8 cellular contexts compared by ENCODE assay signal in the genomic region with DNA sequence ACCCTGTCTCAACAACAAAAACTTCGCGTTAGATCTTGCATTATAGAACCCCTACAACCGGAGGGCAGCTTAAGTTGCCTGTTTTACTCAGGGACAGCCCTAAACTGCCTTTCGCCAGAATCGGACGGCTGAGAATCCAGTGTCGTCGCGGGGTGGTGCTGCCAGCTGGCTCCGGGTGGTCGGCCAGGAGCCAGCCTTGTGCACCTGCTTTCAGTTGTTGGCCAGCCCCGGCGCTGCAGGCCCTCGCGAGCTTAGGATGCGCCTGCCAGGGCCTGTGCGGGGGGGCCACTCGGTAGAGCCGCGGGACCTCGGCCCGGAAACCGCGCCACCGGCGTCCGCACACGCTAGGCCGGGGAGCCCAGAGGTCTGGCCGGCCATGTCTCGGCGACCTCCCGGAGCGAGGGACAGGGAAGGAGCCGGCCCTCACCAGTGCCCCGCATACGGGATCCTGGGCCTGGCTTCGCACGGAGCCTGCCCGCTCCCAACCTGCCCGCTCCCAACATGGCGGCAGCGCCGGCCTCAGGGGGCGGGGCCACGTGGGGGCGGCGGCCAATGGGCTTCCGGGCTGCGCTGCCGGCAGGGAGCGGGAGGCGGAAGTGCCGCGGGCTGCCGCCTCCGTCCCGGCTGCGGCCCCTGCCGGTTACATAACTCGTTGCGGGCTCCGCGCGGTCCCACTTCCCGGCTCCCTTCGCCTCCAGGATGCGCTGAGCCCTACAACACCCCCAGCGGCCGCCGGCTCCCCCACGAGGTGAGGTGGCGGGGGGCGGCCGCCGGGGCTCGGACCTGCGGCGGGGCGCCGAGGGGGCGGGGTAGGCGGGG. TPM values are rescaled to one million over a fixed set of nuclear protein-coding genes. Genes with fewer than 3 reads are reported as not detected.
DNase-seq lines count a peak whose midpoint lies in the region; ATAC-seq and TF ChIP-seq lines count a peak whose summit lies in the region.

No MANE protein-coding gene starts in this region.

- H3K27ac Mint-ChIP-seq in T-helper 17 cell = peak overlapping the region; percentile 19

- H3K9me3 ChIP-seq in T-helper 17 cell (ENCODE audit: control insufficient read depth, low read length, poor library complexity, severe bottlenecking) (no peaks in the 10 kb centered on the region), right cardiac atrium (ENCODE audit: control insufficient read depth, low read length) (no peaks in the 10 kb centered on the region), vagina (no peaks in the 10 kb centered on the region)

- TF ChIP-seq CTCF in vagina (IDR thresholded peaks at IDR 0.05) = no peak

- no peaks in the 10 kb centered on the region for H3K27me3 Mint-ChIP-seq in T-helper 17 cell

- peak overlapping the region; percentile 97 for H3K27ac ChIP-seq in angular gyrus (ENCODE audit: low read depth, low read length)
- peak overlapping the region; percentile 97 for H3K27ac ChIP-seq in right cardiac atrium (ENCODE audit: low read length)
- peak overlapping the region; percentile 98 for H3K27ac ChIP-seq in rectal smooth muscle tissue (ENCODE audit: low read depth, low read length)
- H3K27ac ChIP-seq in vagina = peak overlapping the region; percentile 88

- H3K9ac ChIP-seq in rectal smooth muscle tissue (ENCODE audit: low read length) = peak overlapping the region; percentile 92

- peaks cover 14% of the 10 kb centered on the region for H3K4me1 ChIP-seq in right cardiac atrium (ENCODE audit: control insufficient read depth, insufficient read depth, low read length)
- H3K4me1 ChIP-seq in rectal smooth muscle tissue (ENCODE audit: control insufficient read depth, insufficient read depth, low read length) = peaks cover 14% of the 10 kb centered on the region
- peaks cover 45% of the 10 kb centered on the region for H3K4me1 ChIP-seq in vagina

- peak overlapping the region; percentile 94 for H3K4me3 ChIP-seq in right cardiac atrium (ENCODE audit: low read length)
- H3K4me3 ChIP-seq in rectal smooth muscle tissue (ENCODE audit: low read length) = peak overlapping the region; percentile 97
- H3K4me3 ChIP-seq in vagina = peak overlapping the region; percentile 66 to 81

- H3K36me3 Mint-ChIP-seq in T-helper 17 cell (ENCODE audit: low read depth) = no peaks in the 10 kb centered on the region

- no peak for TF ChIP-seq POLR2A in vagina (IDR thresholded peaks at IDR 0.05)

- intact Hi-C loops in right cardiac atrium (cut with DNase I) = loop anchor here in 2 of 4 donors (5.0 to 10.0 kb wide), 2 partner anchors 53 to 55 kb away; partner anchors contain the start of genes ZNF174 (in 2 of the 2) and ZSCAN32 (in 2 of the 2)
- intact Hi-C loops in vagina (cut with DNase I) = no loop called here

- whole genome bisulfite sequencing in right cardiac atrium = under 1% methylated on average over 83 of the region's 83 CpGs

- H3K4me3 Mint-ChIP-seq in T-helper 17 cell = peak overlapping the region; percentile 92

- DNase-seq in NCI-H1436 treated with DMSO at 0.1 percent for 48 hours (lab: John Stamatoyannopoulos, UW) = peak; percentile 40
- DNase-seq in T-helper 17 cell = peak; percentile 88 to 91 (median 89)
- peak; percentile 89 to 97 (median 97) for DNase-seq in right cardiac atrium
- no peak for DNase-seq in vagina (ENCODE audit: extremely low spot score in 2 of 2)

- ATAC-seq in GM18499 (IDR thresholded peaks at IDR 0.05; ENCODE audit: insufficient read depth, unreplicated experiment) (peak; percentile 55), HG02870 (IDR thresholded peaks at IDR 0.05; ENCODE audit: unreplicated experiment) (peak; percentile 71), T-helper 17 cell (peak; percentile 92), right cardiac atrium (peak; percentile 96)

- H3K27me3 ChIP-seq in right cardiac atrium (ENCODE audit: control insufficient read depth, insufficient read depth) = no peaks in the 10 kb centered on the region
- no peaks in the 10 kb centered on the region for H3K27me3 ChIP-seq in rectal smooth muscle tissue (ENCODE audit: control insufficient read depth, insufficient read depth, low read length)
- H3K27me3 ChIP-seq in vagina = no peaks in the 10 kb centered on the region

- peaks cover 33% of the 10 kb centered on the region for H3K4me1 Mint-ChIP-seq in T-helper 17 cell

- H3K36me3 ChIP-seq in rectal smooth muscle tissue (ENCODE audit: control insufficient read depth, insufficient read depth, low read length) = no peaks in the 10 kb centered on the region
- H3K36me3 ChIP-seq in vagina = no peaks in the 10 kb centered on the region

RNA-seq across cellular contexts. Expression of gene NAA60, which starts 14.2 kb away (rescaled TPM):
- total RNA-seq in T-helper 17 cell (10 to 100 TPM; 34.8 to 44.5 TPM), right cardiac atrium (10 to 100 TPM; 40.7 to 51.5 (median 46.0) TPM), vagina (58.4 TPM)
- polyA plus RNA-seq in right cardiac atrium = 50.9 TPM

RNA-seq across cellular contexts. Expression of gene ZNF597, which starts 14.3 kb away (rescaled TPM):
- total RNA-seq in T-helper 17 cell = 1 to 10 TPM; 3.0 to 3.2 TPM
- 1 to 10 TPM; 2.0 to 3.5 (median 2.2) TPM for total RNA-seq in right cardiac atrium
- 0.88 TPM for polyA plus RNA-seq in right cardiac atrium
- 2.0 TPM for total RNA-seq in vagina

RNA-seq across cellular contexts. Expression of gene C16orf90, which starts 37.6 kb away (rescaled TPM):
- not detected for total RNA-seq in T-helper 17 cell
- not detected for total RNA-seq in right cardiac atrium
- not detected for polyA plus RNA-seq in right cardiac atrium
- not detected for total RNA-seq in vagina

RNA-seq across cellular contexts. Expression of gene CLUAP1, which starts 43.2 kb away (rescaled TPM):
- total RNA-seq in T-helper 17 cell (10 to 100 TPM; 10.7 to 19.0 TPM), right cardiac atrium (10 to 100 TPM; 16.8 to 22.2 (median 18.6) TPM), vagina (22.8 TPM)
- 8.5 TPM for polyA plus RNA-seq in right cardiac atrium

RNA-seq across cellular contexts. Expression of gene ZNF174, which starts 56.6 kb away (rescaled TPM):
- 1 to 10 TPM; 4.4 to 5.4 TPM for total RNA-seq in T-helper 17 cell
- 10 to 100 TPM in 3 of 4 donors, 1 to 10 TPM in 1; 8.9 to 13.5 (median 11.8) TPM for total RNA-seq in right cardiac atrium
- polyA plus RNA-seq in right cardiac atrium = 11.1 TPM
- total RNA-seq in vagina = 14.0 TPM

Comparison
In these comparisons a context has a peak if more than half of its experiments do, and no peak if none do; other contexts are left out.
1. DNase-seq: peak in NCI-H1436 treated with DMSO at 0.1 percent for 48 hours (single experiment), T-helper 17 cell (3 of 3) and right cardiac atrium (3 of 3); none in vagina (0 of 2).
2. Peak in every context shown above with its lines, with median percentiles within 50 percentile points of each other: ATAC-seq, H3K27ac ChIP-seq and H3K4me3 ChIP-seq.